Comparison of ENCODE assay signal across 20 cellular contexts in genomic region chr2:60438653-60439052, GRCh38.
"Had no signal": no experiment of that assay in that cellular context is flagged by ENCODE, and none has a peak within 500 bp of the region (broad histone marks: within the 10 kb centered on the region; RNA-seq: fewer than 3 reads in every experiment).

No MANE protein-coding gene starts in this region.

- H3K27me3 ChIP-seq: adrenal gland, breast epithelium, esophagus muscularis mucosa, right lobe of liver had no signal

- H3K4me3 ChIP-seq: adrenal gland, breast epithelium, esophagus muscularis mucosa, gastroesophageal sphincter, lung, prostate gland, right lobe of liver had no signal

- ATAC-seq: activated naive CD4-positive, alpha-beta T cell treated with anti-CD3 and anti-CD28 coated beads, Interleukin-2, amount 50 U/mL, for 72 hours had no signal

- H3K27ac Mint-ChIP-seq: activated naive CD4-positive, alpha-beta T cell treated with anti-CD3 and anti-CD28 coated beads, Interleukin-2, amount 50 U/mL, for 72 hours; activated T-helper 1 cell treated with anti-CD3 and anti-CD28 coated beads, Interleukin-12 subunit alpha, Interleukin-12 subunit beta, Interleukin-2, Interleukin-4 antibody, amounts not matched to agents 30 ng/mL and 10 ng/mL and 1 ng/mL, durations not matched to agents 14 hours and 24 hours and 36 hours; immature natural killer cell; stimulated activated effector memory CD8-positive, alpha-beta T cell treated with anti-CD3 and anti-CD28 coated beads, Interleukin-12 subunit alpha, Interleukin-12 subunit beta, amount 100 ng/mL, for 72 hours had no signal

- H3K9me3 ChIP-seq: adrenal gland, breast epithelium, esophagus muscularis mucosa, gastroesophageal sphincter, prostate gland, right lobe of liver had no signal

- DNase-seq: activated CD4-positive, alpha-beta T cell treated with anti-CD3 and anti-CD28 coated beads for 1 hour; activated gamma-delta T cell treated with Interleukin-2 at 50 U/mL for 16 hours; activated T-cell treated with anti-CD3 and anti-CD28 coated beads for 4 hours; cerebellar nuclear complex; cortex of kidney; effector CD4-positive, alpha-beta T cell; right lobe of liver; stimulated activated CD4-positive, alpha-beta T cell treated with anti-CD3 and anti-CD28 coated beads, Interleukin-4, amount 100 ng/mL, for 24 hours; T-helper 2 cell had no signal

- H3K27ac ChIP-seq: adrenal gland, breast epithelium, esophagus muscularis mucosa, gastroesophageal sphincter, prostate gland, right lobe of liver, VCaP had no signal

- H3K36me3 Mint-ChIP-seq: activated naive CD4-positive, alpha-beta T cell treated with anti-CD3 and anti-CD28 coated beads, Interleukin-2, amount 50 U/mL, for 72 hours; immature natural killer cell; stimulated activated effector memory CD8-positive, alpha-beta T cell treated with anti-CD3 and anti-CD28 coated beads, Interleukin-12 subunit alpha, Interleukin-12 subunit beta, amount 100 ng/mL, for 72 hours had no signal

- H3K4me3 Mint-ChIP-seq: activated T-helper 1 cell treated with anti-CD3 and anti-CD28 coated beads, Interleukin-12 subunit alpha, Interleukin-12 subunit beta, Interleukin-2, Interleukin-4 antibody, amounts not matched to agents 30 ng/mL and 10 ng/mL and 1 ng/mL, durations not matched to agents 14 hours and 24 hours and 36 hours; stimulated activated effector memory CD8-positive, alpha-beta T cell treated with anti-CD3 and anti-CD28 coated beads, Interleukin-12 subunit alpha, Interleukin-12 subunit beta, amount 100 ng/mL, for 72 hours had no signal

- H3K9me3 Mint-ChIP-seq: activated naive CD4-positive, alpha-beta T cell treated with anti-CD3 and anti-CD28 coated beads, Interleukin-2, amount 50 U/mL, for 72 hours; activated T-helper 1 cell treated with anti-CD3 and anti-CD28 coated beads, Interleukin-12 subunit alpha, Interleukin-12 subunit beta, Interleukin-2, Interleukin-4 antibody, amounts not matched to agents 30 ng/mL and 10 ng/mL and 1 ng/mL, durations not matched to agents 14 hours and 24 hours and 36 hours; stimulated activated effector memory CD8-positive, alpha-beta T cell treated with anti-CD3 and anti-CD28 coated beads, Interleukin-12 subunit alpha, Interleukin-12 subunit beta, amount 100 ng/mL, for 72 hours had no signal

- H3K4me1 Mint-ChIP-seq: stimulated activated effector memory CD8-positive, alpha-beta T cell treated with anti-CD3 and anti-CD28 coated beads, Interleukin-12 subunit alpha, Interleukin-12 subunit beta, amount 100 ng/mL, for 72 hours had no signal

- H3K36me3 ChIP-seq: adrenal gland, breast epithelium, esophagus muscularis mucosa, gastroesophageal sphincter, prostate gland, right lobe of liver had no signal

- H3K4me1 ChIP-seq: adrenal gland, breast epithelium, esophagus muscularis mucosa, gastroesophageal sphincter, prostate gland, right lobe of liver had no signal
